ENCODE assay signal across 10 cellular contexts in genomic region chr1:56330400-56331026, GRCh38.
DNase-seq lines count a peak whose midpoint lies in the region; ATAC-seq and TF ChIP-seq lines count a peak whose summit lies in the region.
"Had no signal": no experiment of that assay in that cellular context is flagged by ENCODE, and none has a peak within 500 bp of the region (broad histone marks: within the 10 kb centered on the region; RNA-seq: fewer than 3 reads in every experiment).

No MANE protein-coding gene starts in this region.

- no peaks in the 10 kb centered on the region for H3K4me1 ChIP-seq in HEK293 (ENCODE audit: control insufficient read depth, insufficient read depth, low read length)

- H3K27me3 ChIP-seq in MG63: no peaks in the 10 kb centered on the region
- H3K27me3 ChIP-seq: heart left ventricle had no signal

- H3K27ac ChIP-seq in HEK293 (ENCODE audit: extremely low read depth, low read depth, low read length): no peak overlapping the region
- H3K27ac ChIP-seq: heart left ventricle, KMS-11 had no signal

- H3K9me3 ChIP-seq in HEK293 (ENCODE audit: control insufficient read depth, insufficient read depth, low read depth, low read length): no peaks in the 10 kb centered on the region
- no peaks in the 10 kb centered on the region for H3K9me3 ChIP-seq in MG63
- H3K9me3 ChIP-seq: heart left ventricle had no signal

- DNase-seq in NCI-H1694 (lab: John Stamatoyannopoulos, UW) (peak; percentile 35), iris pigment epithelial cell (ENCODE audit: low read depth) (peak; percentile 83), HuH-7.5 (ENCODE audit: low spot score) (no peak), mucosa of gallbladder (ENCODE audit: low spot score) (no peak), MG63 (no peak), NCI-H2171 treated with DMSO at 0.1 percent for 48 hours (lab: John Stamatoyannopoulos, UW) (no peak)
- DNase-seq: heart left ventricle had no signal

- H3K36me3 ChIP-seq in HEK293 (ENCODE audit: control insufficient read depth in 2 of 2, insufficient read depth in 1 of 2, low read length in 2 of 2) (no peaks in the 10 kb centered on the region), MG63 (no peaks in the 10 kb centered on the region)
- H3K36me3 ChIP-seq: heart left ventricle had no signal

- TF ChIP-seq CTCF in HEK293 (tag by site-specific recombination; IDR thresholded peaks at IDR 0.05): no peak

- CTCF ChIA-PET in HEK293 (lab: Yijun Ruan, JAX): interaction anchor here (0.6 to 0.7 kb wide), 3 partner anchors 122 to 1380 kb away, joined by 3 read pairs; no protein-coding TSS in a partner anchor

- ATAC-seq in GM18508 (IDR thresholded peaks at IDR 0.05; ENCODE audit: insufficient read depth, unreplicated experiment): peak; percentile 96

- H3K4me3 ChIP-seq in HEK293 (ENCODE audit: low read depth, low read length): no peak overlapping the region
- no peak overlapping the region for H3K4me3 ChIP-seq in MG63
- H3K4me3 ChIP-seq: heart left ventricle had no signal

- POLR2A ChIA-PET in HEK293 (lab: Yijun Ruan, JAX): no interaction called here

TF ChIP-seq in HEK293, 187 proteins besides CTCF, POLR2A, EP300 and RAD21:
- TF ChIP-seq ZNF692 (tag by site-specific recombination; IDR thresholded peaks at IDR 0.05) (0 out of 2 replicates have a peak, but pooled peaks have one; percentile 40), ZNF792 (tag by site-specific recombination; IDR thresholded peaks at IDR 0.05) (no peak), ZNF148 (tag by site-specific recombination; IDR thresholded peaks at IDR 0.05; ENCODE audit: borderline replicate concordance) (no peak), ZNF398 (tag by site-specific recombination; IDR thresholded peaks at IDR 0.05) (no peak), BCL6B (tag by site-specific recombination; IDR thresholded peaks at IDR 0.05) (no peak), ZNF169 (tag by site-specific recombination; IDR thresholded peaks at IDR 0.05) (no peak), ZNF391 (tag by site-specific recombination; IDR thresholded peaks at IDR 0.05; ENCODE audit: borderline replicate concordance, low read depth) (no peak), ZNF707 (tag by site-specific recombination; IDR thresholded peaks at IDR 0.05) (no peak), ZNF623 (tag by site-specific recombination; IDR thresholded peaks at IDR 0.05) (no peak), PRDM1 (tag by site-specific recombination; IDR thresholded peaks at IDR 0.05) (0 out of 2 replicates have a peak, but pooled peaks have one; percentile 23), ZNF18 (tag by site-specific recombination; IDR thresholded peaks at IDR 0.05) (no peak), MZF1 (tag by site-specific recombination; IDR thresholded peaks at IDR 0.05; ENCODE audit: borderline replicate concordance) (no peak), ZNF776 (tag by site-specific recombination; IDR thresholded peaks at IDR 0.05; ENCODE audit: borderline replicate concordance) (no peak), ZFP69B (tag by site-specific recombination; IDR thresholded peaks at IDR 0.05) (peak; percentile 30; the same call in 1 of the 2 replicates)
TF ChIP-seq in HEK293: peak in this region for 3.

Comparison
In these comparisons a context has a peak if more than half of its experiments do, and no peak if none do; other contexts are left out.
1. DNase-seq: peak in NCI-H1694 (single experiment) and iris pigment epithelial cell (single experiment); none in HuH-7.5 (single experiment), mucosa of gallbladder (single experiment), MG63 (single experiment) and NCI-H2171 treated with DMSO at 0.1 percent for 48 hours (single experiment).